Comparison of ENCODE assay signal across 8 cellular contexts in the genomic region with DNA sequence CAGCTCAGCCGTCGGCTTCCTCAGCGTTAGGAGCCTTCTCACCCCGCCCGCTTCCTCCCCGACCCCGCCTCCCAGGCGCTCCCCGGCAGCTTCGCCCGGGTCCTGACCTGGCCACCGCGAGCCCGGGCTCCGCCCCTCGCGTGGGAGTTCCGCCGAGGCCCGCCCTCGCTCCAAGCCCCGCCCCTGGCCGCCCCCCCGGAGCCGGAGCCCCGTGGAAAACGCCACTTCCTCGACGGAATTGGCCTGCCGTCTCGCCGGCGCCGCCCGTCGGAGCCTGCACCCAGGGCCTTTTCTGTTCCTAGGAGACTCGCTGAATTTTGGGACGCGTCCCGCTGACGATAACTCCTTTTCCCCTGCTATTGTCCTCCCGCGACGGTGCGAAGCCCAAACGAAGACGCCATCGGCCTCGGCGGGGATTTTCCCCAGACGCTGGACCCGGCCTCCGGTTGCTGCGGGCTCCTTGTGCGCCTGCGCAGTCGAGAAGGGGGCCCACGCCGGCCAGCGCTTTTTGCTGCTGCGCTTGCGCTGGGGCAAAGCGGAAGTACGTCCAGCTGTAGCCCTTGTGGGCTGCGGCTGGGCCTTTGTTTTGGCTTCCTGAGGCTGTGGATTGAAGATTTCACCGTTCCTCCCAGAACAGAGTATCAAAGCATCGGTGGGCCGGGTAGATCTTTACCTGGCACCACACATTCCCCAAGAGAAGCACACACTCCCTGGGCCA. TPM values are rescaled to one million over a fixed set of nuclear protein-coding genes. Genes with fewer than 3 reads are reported as not detected.
DNase-seq lines count a peak whose midpoint lies in the region; ATAC-seq, FAIRE-seq and TF ChIP-seq lines count a peak whose summit lies in the region.

No MANE protein-coding gene starts in this region.

- peaks cover 22% of the 10 kb centered on the region for H3K4me1 ChIP-seq in hepatocyte (ENCODE audit: insufficient read depth)

- no peaks in the 10 kb centered on the region for H3K27me3 ChIP-seq in hepatocyte

- H3K9me3 ChIP-seq in hepatocyte (ENCODE audit: low read depth), result no peaks in the 10 kb centered on the region

- WGBS in hepatocyte (ENCODE audit: low lambda C conversion rate, missing lambda C conversion rate), result under 1% methylated on average over 43 of the region's 68 CpGs

- H3K36me3 ChIP-seq in hepatocyte (replicated peaks; ENCODE audit: insufficient read depth, low read depth), result no peaks in the 10 kb centered on the region

- H4K20me1 ChIP-seq in hepatocyte (ENCODE audit: insufficient read depth, poor library complexity, severe bottlenecking), result no peaks in the 10 kb centered on the region

- ATAC-seq in HG02970 (IDR thresholded peaks at IDR 0.05; ENCODE audit: low FRiP score, unreplicated experiment), result peak; percentile 79

- DNase-seq in GM18507 (ENCODE audit: extremely low spot score, insufficient read length, low read depth) (peak; percentile 96), NCI-H2029 treated with DMSO at 0.1 percent for 48 hours (lab: John Stamatoyannopoulos, UW) (peak; percentile 79), T-helper 9 cell (peak; percentile 95), astrocyte of the cerebellum (ENCODE audit: low read depth) (peak; percentile 80), hepatocyte (ENCODE audit: low spot score) (peak; percentile 96), retinal pigment epithelial cell (ENCODE audit: low read depth) (no peak), cerebellar nuclear complex (lab: John Stamatoyannopoulos, UW) (no peak)

- H3K4me2 ChIP-seq in hepatocyte, result peak overlapping the region; percentile 75

- TF ChIP-seq CTCF in astrocyte of the cerebellum (IDR thresholded peaks at IDR 0.05; ENCODE audit: low read depth, low read length, missing control alignments), result no peak
- TF ChIP-seq CTCF in hepatocyte (IDR thresholded peaks at IDR 0.05; ENCODE audit: poor library complexity), result no peak
- TF ChIP-seq CTCF in retinal pigment epithelial cell (conservative IDR thresholded peaks at IDR 0.05; ENCODE audit: low read depth, low read length), result no peak

- H3K79me2 ChIP-seq in hepatocyte, result peaks cover 2% of the 10 kb centered on the region

- peak overlapping the region; percentile 38 for H3K4me3 ChIP-seq in astrocyte of the cerebellum (ENCODE audit: low read depth, low read length)
- H3K4me3 ChIP-seq in hepatocyte, result peak overlapping the region; percentile 30
- H3K4me3 ChIP-seq in retinal pigment epithelial cell (ENCODE audit: low read length), result peak overlapping the region; percentile 54

- peak overlapping the region; percentile 98 for H3K27ac ChIP-seq in hepatocyte

- in situ Hi-C loops in astrocyte of the cerebellum (cut with HindIII; ENCODE audit: low sequenced_read_pairs), result no loop called here

- peak overlapping the region; percentile 73 for H2AFZ ChIP-seq in hepatocyte

- no peaks in the 10 kb centered on the region for H3K9me2 ChIP-seq in hepatocyte (replicated peaks; ENCODE audit: insufficient read depth)

- FAIRE-seq in GM18507 (lab: Jason Lieb, UNC), result peak; percentile 94

RNA-seq across cellular contexts. Expression of gene RELA, which starts 10.0 kb away (rescaled TPM):
- total RNA-seq in hepatocyte, result 28.1 and 32.7 TPM in 2 replicates
- 64.6 and 68.7 TPM in 2 replicates for polyA plus RNA-seq in hepatocyte

RNA-seq across cellular contexts. Expression of gene SIPA1, which starts 14.8 kb away (rescaled TPM):
- 15.6 and 19.1 TPM in 2 replicates for total RNA-seq in hepatocyte
- 35.2 and 42.9 TPM in 2 replicates for polyA plus RNA-seq in hepatocyte

RNA-seq across cellular contexts. Expression of gene PCNX3, which starts 37.1 kb away (rescaled TPM):
- 22.2 and 27.4 TPM in 2 replicates for total RNA-seq in hepatocyte
- polyA plus RNA-seq in hepatocyte, result 17.6 and 20.0 TPM in 2 replicates

RNA-seq across cellular contexts. Expression of gene MAP3K11, which starts 38.6 kb away (rescaled TPM):
- 39.3 and 40.5 TPM in 2 replicates for total RNA-seq in hepatocyte
- polyA plus RNA-seq in hepatocyte, result 55.3 and 59.5 TPM in 2 replicates

RNA-seq across cellular contexts. Expression of gene KCNK7, which starts 57.1 kb away (rescaled TPM):
- not detected in 2 replicates for total RNA-seq in hepatocyte
- polyA plus RNA-seq in hepatocyte, result 0.37 TPM in 1 of 2 replicates, not detected in the other

Comparison
In these comparisons a context has a peak if more than half of its experiments do, and no peak if none do; other contexts are left out.
1. DNase-seq: peak in GM18507 (single experiment), NCI-H2029 treated with DMSO at 0.1 percent for 48 hours (single experiment), T-helper 9 cell (single experiment), astrocyte of the cerebellum (single experiment) and hepatocyte (single experiment); none in retinal pigment epithelial cell (single experiment) and cerebellar nuclear complex (0 of 2).
2. Peak in every context shown above with its lines, with median percentiles within 50 percentile points of each other: H3K4me3 ChIP-seq.